19 cellular contexts compared by ENCODE assay signal in genomic region chr3:12237912-12238650, GRCh38. TPM values are rescaled to one million over a fixed set of nuclear protein-coding genes. Genes with fewer than 3 reads are reported as not detected.
"Had no signal": no experiment of that assay in that cellular context is flagged by ENCODE, and none has a peak within 500 bp of the region (broad histone marks: within the 10 kb centered on the region; RNA-seq: fewer than 3 reads in every experiment).

No MANE protein-coding gene starts in this region.

- H3K9me3 ChIP-seq: left lung, prostate gland, right lobe of liver had no signal

- H3K4me1 ChIP-seq: left lung, prostate gland, right lobe of liver had no signal

- H3K36me3 ChIP-seq: heart left ventricle, left lung, prostate gland, right lobe of liver had no signal

- H3K27ac ChIP-seq: foreskin keratinocyte, heart left ventricle, left lung, prostate gland, right lobe of liver had no signal

- H3K27me3 ChIP-seq: heart left ventricle, left lung, right lobe of liver had no signal

- FAIRE-seq: TTC549 had no signal

- ATAC-seq: activated naive CD4-positive, alpha-beta T cell treated with anti-CD3 and anti-CD28 coated beads, Interleukin-2, amount 50 U/mL, for 72 hours; foreskin keratinocyte; heart left ventricle; left lung; right lobe of liver had no signal

- DNase-seq: activated B cell treated with CpG ODN at 0.5 μM for 24 hours; activated CD4-positive, alpha-beta T cell treated with anti-CD3 and anti-CD28 coated beads, Interleukin-2, amount 10 ng/mL, durations not matched to agents 7 days and 5 days; activated effector memory CD4-positive, alpha-beta T cell treated with anti-CD3 and anti-CD28 coated beads, Interleukin-2, amount 50 U/mL, for 16 hours; activated T-cell treated with anti-CD3 and anti-CD28 coated beads, Interleukin-2, amount 50 U/mL, for 1 hour; dermis blood vessel endothelial cell; endodermal cell; erythroblast; foreskin keratinocyte; heart left ventricle; islet precursor cell; left lung; mesendoderm; occipital lobe; right lobe of liver; stimulated activated CD4-positive, alpha-beta T cell treated with anti-CD3 and anti-CD28 coated beads, Interleukin-2, amount 100 ng/mL, for 24 hours; stimulated activated naive CD4-positive, alpha-beta T cell treated with Interleukin-2 at 50 U/mL for 16 hours had no signal

- H3K4me3 ChIP-seq: heart left ventricle, left lung, prostate gland, right lobe of liver had no signal

RNA-seq across cellular contexts. Expression of gene PPARG, which starts 50.8 kb away (rescaled TPM):
- total RNA-seq: activated B cell treated with CpG ODN at 0.5 μM for 24 hours had no signal
